10 cellular contexts compared by ENCODE assay signal in genomic region chr12:91098942-91099341, GRCh38. TPM values are rescaled to one million over a fixed set of nuclear protein-coding genes. Genes with fewer than 3 reads are reported as not detected.
A peak's percentile ranks its signal among the peaks of the same experiment; 100 is the strongest.
DNase-seq lines count a peak whose midpoint lies in the region; TF ChIP-seq lines count a peak whose summit lies in the region.
"Had no signal": no experiment of that assay in that cellular context is flagged by ENCODE, and none has a peak within 500 bp of the region (broad histone marks: within the 10 kb centered on the region; RNA-seq: fewer than 3 reads in every experiment).

No MANE protein-coding gene starts in this region.

- WGBS in hepatocyte (ENCODE audit: low lambda C conversion rate, missing lambda C conversion rate), result 5% methylated on average over 3 of the region's 3 CpGs
- 40 to 44% methylated on average over 3 of the region's 3 CpGs for WGBS in testis, 2 donors

- H3K79me2 ChIP-seq in hepatocyte, result no peaks in the 10 kb centered on the region

- H3K27ac ChIP-seq in hepatocyte (peak overlapping the region; percentile 75), testis (peak overlapping the region in 1 of 2 donors; percentile 51)
- H3K27ac ChIP-seq in CD4-positive, alpha-beta memory T cell (ENCODE audit: low read depth, low read length), result no peak overlapping the region

- intact Hi-C loops in testis (cut with DNase I; ENCODE audit: low total_unique reads), result no loop called here
- intact Hi-C loops in CD4-positive, alpha-beta memory T cell (cut with micrococcal nuclease), result no loop called here

- no peaks in the 10 kb centered on the region for H3K9me2 ChIP-seq in hepatocyte (replicated peaks; ENCODE audit: insufficient read depth)

- TF ChIP-seq POLR2A in testis (IDR thresholded peaks at IDR 0.05), result no peak

- H3K4me3 ChIP-seq in HFF-Myc (replicated peaks; ENCODE audit: low read depth, low read length) (no peak overlapping the region), hepatocyte (no peak overlapping the region), testis (no peak overlapping the region)
- H3K4me3 ChIP-seq in CD4-positive, alpha-beta memory T cell (ENCODE audit: low read length in 2 of 2), result no peak overlapping the region
- H3K4me3 ChIP-seq: tibial nerve had no signal

- no peaks in the 10 kb centered on the region for H3K4me1 Mint-ChIP-seq in CD4-positive, alpha-beta memory T cell
- peaks cover 5% of the 10 kb centered on the region for H3K4me1 Mint-ChIP-seq in type B pancreatic cell (ENCODE audit: unreplicated experiment)

- no peak overlapping the region for H2AFZ ChIP-seq in hepatocyte

- H3K4me3 Mint-ChIP-seq in CD4-positive, alpha-beta memory T cell, result no peak overlapping the region
- no peak overlapping the region for H3K4me3 Mint-ChIP-seq in type B pancreatic cell
- H3K4me3 Mint-ChIP-seq: brain had no signal

- peaks cover 0 to 2% of the 10 kb centered on the region in 2 donors for H3K27me3 Mint-ChIP-seq in CD4-positive, alpha-beta memory T cell
- H3K27me3 Mint-ChIP-seq in type B pancreatic cell, result no peaks in the 10 kb centered on the region
- H3K27me3 Mint-ChIP-seq: brain had no signal

- no peaks in the 10 kb centered on the region for H4K20me1 ChIP-seq in hepatocyte (ENCODE audit: insufficient read depth, poor library complexity, severe bottlenecking)

- POLR2A ChIA-PET in CD4-positive, alpha-beta memory T cell (lab: Charles Lee; ENCODE audit: partially characterized antibody), result no interaction called here

- CTCF ChIA-PET in CD4-positive, alpha-beta memory T cell (lab: Charles Lee; ENCODE audit: partially characterized antibody), result no interaction called here

- peak overlapping the region; percentile 15 for H3K4me2 ChIP-seq in hepatocyte

- peak; percentile 80 for DNase-seq in HFF-Myc (ENCODE audit: extremely low read depth, low read depth)
- peak; percentile 99 for DNase-seq in amniotic epithelial cell (ENCODE audit: low read depth)
- peak; percentile 77 for DNase-seq in hepatocyte (ENCODE audit: low spot score)
- DNase-seq in testis, result peak; percentile 41
- no peak for DNase-seq in CD4-positive, alpha-beta memory T cell
- no peak for DNase-seq in DMS153 treated with DMSO at 0.1 percent for 48 hours (lab: John Stamatoyannopoulos, UW; ENCODE audit: unreplicated experiment)
- no peak for DNase-seq in pons (ENCODE audit: low spot score)
- DNase-seq in type B pancreatic cell (ENCODE audit: extremely low spot score, unreplicated experiment), result no peak

- no peaks in the 10 kb centered on the region for H3K36me3 Mint-ChIP-seq in CD4-positive, alpha-beta memory T cell
- H3K36me3 Mint-ChIP-seq in type B pancreatic cell, result no peaks in the 10 kb centered on the region
- H3K36me3 Mint-ChIP-seq: brain had no signal

- H3K27me3 ChIP-seq in hepatocyte (no peaks in the 10 kb centered on the region), testis (no peaks in the 10 kb centered on the region)
- H3K27me3 ChIP-seq in CD4-positive, alpha-beta memory T cell (ENCODE audit: insufficient read depth, low read length), result no peaks in the 10 kb centered on the region
- H3K27me3 ChIP-seq: tibial nerve had no signal

- H3K36me3 ChIP-seq in hepatocyte (replicated peaks; ENCODE audit: insufficient read depth, low read depth) (no peaks in the 10 kb centered on the region), testis (ENCODE audit: low read depth, missing control alignments) (no peaks in the 10 kb centered on the region)
- H3K36me3 ChIP-seq in CD4-positive, alpha-beta memory T cell (ENCODE audit: insufficient read depth, low read length), result no peaks in the 10 kb centered on the region
- H3K36me3 ChIP-seq: tibial nerve had no signal

- H3K27ac Mint-ChIP-seq in CD4-positive, alpha-beta memory T cell, result no peak overlapping the region
- H3K27ac Mint-ChIP-seq in type B pancreatic cell, result no peak overlapping the region

- peaks cover 0 to 2% (median 0%) of the 10 kb centered on the region in 8 donors for H3K9me3 Mint-ChIP-seq in CD4-positive, alpha-beta memory T cell
- peaks cover 3% of the 10 kb centered on the region for H3K9me3 Mint-ChIP-seq in type B pancreatic cell

- H3K9me3 ChIP-seq in hepatocyte (ENCODE audit: low read depth), result no peaks in the 10 kb centered on the region
- H3K9me3 ChIP-seq in testis, result no peaks in the 10 kb centered on the region
- no peaks in the 10 kb centered on the region for H3K9me3 ChIP-seq in CD4-positive, alpha-beta memory T cell (ENCODE audit: control insufficient read depth in 1 of 2, low read length in 2 of 2)
- H3K9me3 ChIP-seq: tibial nerve had no signal

- H3K4me1 ChIP-seq in hepatocyte (ENCODE audit: insufficient read depth), result peaks cover 28% of the 10 kb centered on the region
- peaks cover 7% of the 10 kb centered on the region for H3K4me1 ChIP-seq in testis
- no peaks in the 10 kb centered on the region for H3K4me1 ChIP-seq in CD4-positive, alpha-beta memory T cell (ENCODE audit: insufficient read depth, low read length)

- no peak for TF ChIP-seq CTCF in HFF-Myc (IDR thresholded peaks at IDR 0.05; ENCODE audit: low read depth, low read length, missing control alignments)
- TF ChIP-seq CTCF in hepatocyte (IDR thresholded peaks at IDR 0.05; ENCODE audit: poor library complexity), result no peak
- no peak for TF ChIP-seq CTCF in testis (IDR thresholded peaks at IDR 0.05)
- no peak for TF ChIP-seq CTCF in type B pancreatic cell (conservative IDR thresholded peaks at IDR 0.05)

RNA-seq across cellular contexts. Expression of gene LUM, which starts 12.4 kb away (rescaled TPM):
- total RNA-seq in hepatocyte, result 1,782 and 2,030 TPM in 2 replicates
- polyA plus RNA-seq in hepatocyte, result 1,853 and 2,098 TPM in 2 replicates
- 10 to 100 TPM in 1 of 2 donors, 1 to 10 TPM in 1; 8.3 to 17.5 TPM for total RNA-seq in testis
- polyA plus RNA-seq in testis (ENCODE audit: insufficient read depth, low read depth, low replicate concordance), result 213 TPM
- total RNA-seq in CD4-positive, alpha-beta memory T cell, result not detected
- polyA plus RNA-seq in CD4-positive, alpha-beta memory T cell, result not detected
- total RNA-seq in type B pancreatic cell (ENCODE audit: low replicate concordance), result 32.8 and 49.5 TPM in 2 replicates

RNA-seq across cellular contexts. Expression of gene KERA, which starts 41.1 kb away (rescaled TPM):
- total RNA-seq in hepatocyte, result 0.10 TPM in 1 of 2 replicates, not detected in the other
- 0.34 and 0.97 TPM in 2 replicates for polyA plus RNA-seq in hepatocyte
- total RNA-seq in testis, result under 1 TPM in 1 of 2 donors, not detected in 1; 0.24 TPM
- polyA plus RNA-seq in testis (ENCODE audit: insufficient read depth, low read depth, low replicate concordance), result not detected
- not detected for total RNA-seq in CD4-positive, alpha-beta memory T cell
- polyA plus RNA-seq in CD4-positive, alpha-beta memory T cell, result not detected
- 0.17 and 0.24 TPM in 2 replicates for total RNA-seq in type B pancreatic cell (ENCODE audit: low replicate concordance)
- total RNA-seq: tibial nerve had no signal

Comparison
In these comparisons a context has a peak if more than half of its experiments do, and no peak if none do; other contexts are left out.
1. DNase-seq: peak in HFF-Myc (single experiment), amniotic epithelial cell (single experiment), hepatocyte (single experiment) and testis (single experiment); none in CD4-positive, alpha-beta memory T cell (0 of 5), DMS153 treated with DMSO at 0.1 percent for 48 hours (single experiment), pons (single experiment) and type B pancreatic cell (single experiment).
2. RNA of gene LUM, which starts 12.4 kb away (total RNA-seq): 1,782 to 2,030 TPM in hepatocyte; 32.8 to 49.5 TPM in type B pancreatic cell, 8.3 to 17.5 TPM in testis and not detected in CD4-positive, alpha-beta memory T cell; every median in the first group is over 10 times any median in the second.